ENCODE assay signal across 15 cellular contexts in the genomic region with DNA sequence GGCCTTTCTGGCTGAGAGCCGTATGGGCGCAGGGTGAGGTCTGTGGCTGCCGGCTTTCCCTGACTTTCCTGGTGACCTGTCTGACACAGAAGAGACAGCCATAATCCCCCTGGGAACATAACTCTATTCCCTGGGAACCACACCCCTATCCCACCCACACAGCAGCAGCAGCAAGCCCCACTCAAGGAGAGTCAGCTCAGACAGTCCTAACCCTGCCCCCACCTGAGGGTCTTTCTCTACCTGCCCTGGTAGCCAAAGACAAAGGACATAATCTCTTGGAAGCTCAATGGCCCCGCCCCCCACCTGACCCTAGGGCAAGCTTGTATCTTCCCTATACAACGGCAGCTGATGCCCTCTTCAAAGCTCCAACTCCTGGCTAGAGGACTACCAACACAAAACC.
"Had no signal": no experiment of that assay in that cellular context is flagged by ENCODE, and none has a peak within 500 bp of the region (broad histone marks: within the 10 kb centered on the region; RNA-seq: fewer than 3 reads in every experiment).

No MANE protein-coding gene starts in this region.

- H3K4me3 ChIP-seq: dorsolateral prefrontal cortex, upper lobe of left lung, uterus had no signal

- H3K4me3 Mint-ChIP-seq: naive thymus-derived CD4-positive, alpha-beta T cell; nephron progenitor cell had no signal

- H3K27ac ChIP-seq: dorsolateral prefrontal cortex, upper lobe of left lung, uterus had no signal

- H3K9me3 ChIP-seq: upper lobe of left lung, uterus had no signal

- ATAC-seq: esophagus mucosa; left ventricle myocardium superior; naive thymus-derived CD4-positive, alpha-beta T cell; right cardiac atrium had no signal

- H3K27ac Mint-ChIP-seq: naive thymus-derived CD4-positive, alpha-beta T cell; nephron progenitor cell had no signal

- H3K27me3 Mint-ChIP-seq: naive thymus-derived CD4-positive, alpha-beta T cell had no signal

- H3K4me1 ChIP-seq: upper lobe of left lung, uterus had no signal

- H3K27me3 ChIP-seq: dorsolateral prefrontal cortex, upper lobe of left lung, uterus had no signal

- H3K36me3 Mint-ChIP-seq: naive thymus-derived CD4-positive, alpha-beta T cell had no signal

- H3K36me3 ChIP-seq: upper lobe of left lung, uterus had no signal

- H3K4me1 Mint-ChIP-seq: naive thymus-derived CD4-positive, alpha-beta T cell; nephron progenitor cell had no signal

- DNase-seq: cortex of kidney; dorsolateral prefrontal cortex; effector CD8-positive, alpha-beta T cell; glutamatergic neuron; islet precursor cell; left ventricle myocardium superior; naive thymus-derived CD4-positive, alpha-beta T cell; nephron progenitor cell; small intestine; stimulated activated CD4-positive, alpha-beta T cell treated with anti-CD3 and anti-CD28 coated beads, Interleukin-2, amount 100 ng/mL, for 48 hours; stimulated activated naive CD4-positive, alpha-beta T cell treated with Interleukin-2 at 50 U/mL for 16 hours; upper lobe of left lung; uterus had no signal
